13 cellular contexts compared by ENCODE assay signal in the genomic region with DNA sequence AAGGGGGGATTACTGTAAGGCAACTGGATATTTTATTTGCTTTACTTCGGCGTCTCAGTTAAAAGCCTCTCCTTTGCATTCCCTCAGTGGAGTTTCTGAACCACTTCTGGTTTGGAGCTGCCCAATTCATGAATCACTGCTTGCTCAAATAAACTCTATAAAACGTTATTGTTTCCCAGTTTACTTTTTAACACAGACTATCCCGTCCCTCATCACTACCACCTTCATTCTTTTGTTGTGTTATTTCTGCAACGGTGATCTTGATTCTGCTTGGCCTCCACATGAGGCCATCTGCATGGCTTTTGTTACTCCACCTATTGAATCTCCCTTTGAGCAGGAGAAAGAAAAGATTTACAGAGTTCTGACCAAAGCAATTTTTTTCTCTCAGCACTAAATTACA.
"Had no signal": no experiment of that assay in that cellular context is flagged by ENCODE, and none has a peak within 500 bp of the region (broad histone marks: within the 10 kb centered on the region; RNA-seq: fewer than 3 reads in every experiment).

No MANE protein-coding gene starts in this region.

- DNase-seq: activated CD4-positive, alpha-beta memory T cell treated with anti-CD3 and anti-CD28 coated beads, Interleukin-2, amount 10 ng/mL, durations not matched to agents 7 days and 5 days; activated CD4-positive, alpha-beta T cell treated with anti-CD3 and anti-CD28 coated beads for 36 hours; activated gamma-delta T cell; activated T-cell treated with anti-CD3 and anti-CD28 coated beads, Interleukin-2, amount 50 U/mL, for 48 hours; hypothalamus; immature natural killer cell; mammary epithelial cell; stimulated activated CD4-positive, alpha-beta T cell treated with anti-CD3 and anti-CD28 coated beads, Interleukin-2, amount 100 ng/mL, for 48 hours; stimulated activated naive CD4-positive, alpha-beta T cell treated with Interleukin-2 at 50 U/mL for 16 hours; T-helper 9 cell; upper lobe of left lung had no signal

- H3K27ac Mint-ChIP-seq: activated CD4-positive, alpha-beta memory T cell treated with anti-CD3 and anti-CD28 coated beads, Interleukin-2, amount 10 ng/mL, durations not matched to agents 7 days and 5 days; activated CD4-positive, alpha-beta T cell treated with anti-CD3 and anti-CD28 coated beads for 36 hours; immature natural killer cell; natural killer cell treated with Interleukin-12 subunit alpha and Interleukin-12 subunit beta and Interleukin-15 and Interleukin-18, amount 100 ng/mL, for 72 hours had no signal

- H3K27ac ChIP-seq: suprapubic skin, upper lobe of left lung had no signal

- H3K4me3 Mint-ChIP-seq: activated CD4-positive, alpha-beta memory T cell treated with anti-CD3 and anti-CD28 coated beads, Interleukin-2, amount 10 ng/mL, durations not matched to agents 7 days and 5 days; activated CD4-positive, alpha-beta T cell treated with anti-CD3 and anti-CD28 coated beads for 36 hours; immature natural killer cell; natural killer cell treated with Interleukin-12 subunit alpha and Interleukin-12 subunit beta and Interleukin-15 and Interleukin-18, amount 100 ng/mL, for 72 hours had no signal

- ATAC-seq: activated CD4-positive, alpha-beta T cell treated with anti-CD3 and anti-CD28 coated beads for 36 hours; natural killer cell treated with Interleukin-12 subunit alpha and Interleukin-12 subunit beta and Interleukin-15 and Interleukin-18, amount 100 ng/mL, for 72 hours had no signal

- H3K4me1 Mint-ChIP-seq: activated CD4-positive, alpha-beta memory T cell treated with anti-CD3 and anti-CD28 coated beads, Interleukin-2, amount 10 ng/mL, durations not matched to agents 7 days and 5 days; activated CD4-positive, alpha-beta T cell treated with anti-CD3 and anti-CD28 coated beads for 36 hours; immature natural killer cell had no signal

- H3K4me1 ChIP-seq: suprapubic skin had no signal

- H3K4me3 ChIP-seq: suprapubic skin, upper lobe of left lung had no signal

- H3K27me3 ChIP-seq: suprapubic skin, upper lobe of left lung had no signal

- H3K36me3 Mint-ChIP-seq: immature natural killer cell; natural killer cell treated with Interleukin-12 subunit alpha and Interleukin-12 subunit beta and Interleukin-15 and Interleukin-18, amount 100 ng/mL, for 72 hours had no signal

- H3K9me3 Mint-ChIP-seq: activated CD4-positive, alpha-beta memory T cell treated with anti-CD3 and anti-CD28 coated beads, Interleukin-2, amount 10 ng/mL, durations not matched to agents 7 days and 5 days had no signal

- H3K9me3 ChIP-seq: suprapubic skin, upper lobe of left lung had no signal

- H3K36me3 ChIP-seq: suprapubic skin, upper lobe of left lung had no signal
